25 cellular contexts compared by ENCODE assay signal in the genomic region with DNA sequence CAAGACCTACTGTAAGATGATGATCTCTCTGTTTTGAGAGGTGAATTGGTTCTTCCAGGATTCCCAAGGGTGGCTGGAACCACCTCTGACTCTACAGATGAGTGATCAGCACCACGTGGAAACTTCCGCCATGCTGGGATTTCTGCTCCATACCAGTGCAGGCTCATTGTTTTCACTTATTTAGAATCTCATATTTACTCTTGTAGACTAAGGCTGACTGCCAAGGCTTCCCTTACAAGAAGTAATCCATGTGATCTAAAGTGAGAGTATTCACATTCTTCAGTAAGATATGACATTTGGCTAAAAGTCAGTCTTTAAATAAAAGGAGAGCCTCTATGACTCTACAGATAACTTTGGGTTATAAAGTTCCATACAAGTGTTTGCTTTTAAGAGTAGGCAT.
DNase-seq lines count a peak whose midpoint lies in the region; ATAC-seq and TF ChIP-seq lines count a peak whose summit lies in the region.
"Had no signal": no experiment of that assay in that cellular context is flagged by ENCODE, and none has a peak within 500 bp of the region (broad histone marks: within the 10 kb centered on the region; RNA-seq: fewer than 3 reads in every experiment).

No MANE protein-coding gene starts in this region.

- peaks cover 7% of the 10 kb centered on the region for H3K4me1 Mint-ChIP-seq in nephron progenitor cell
- no peaks in the 10 kb centered on the region for H3K4me1 Mint-ChIP-seq in stimulated activated naive B cell treated with anti-CD40 and anti-IgM and Interleukin-4, amounts not matched to agents 10 μg/mL and 1 μg/mL and 100 μg/mL, for 72 hours

- DNase-seq in body of pancreas (peak in 3 of 4 donors; percentile 10 to 35 (median 34)), fibroblast of pulmonary artery (ENCODE audit: low read depth) (peak; percentile 11), nephron progenitor cell (no peak), thyroid gland (peak in 1 of 2 donors; percentile 13), mucosa of descending colon (no peak)
- no peak for DNase-seq in stimulated activated naive B cell treated with anti-CD40 and anti-IgM and Interleukin-4, amounts not matched to agents 10 μg/mL and 1 μg/mL and 100 μg/mL, for 72 hours
- DNase-seq in stimulated activated CD4-positive, alpha-beta T cell treated with anti-CD3 and anti-CD28 coated beads, Interleukin-2, amount 100 ng/mL, for 24 hours: no peak
- DNase-seq: AML-193; CD4-positive, alpha-beta T cell; DMS53; GM23248; H7; MV-4-11; NCI-H1105; NCI-H1436 treated with DMSO at 0.1 percent for 48 hours; NCI-H1930; NCI-H2107; NCI-H446 treated with DMSO at 0.1 percent for 48 hours; SHP77 had no signal

- no peaks in the 10 kb centered on the region for H3K27me3 ChIP-seq in body of pancreas
- H3K27me3 ChIP-seq in thyroid gland: no peaks in the 10 kb centered on the region
- H3K27me3 ChIP-seq: BLaER1 treated with 17β-estradiol and CSF1 and Interleukin-3, amounts not matched to agents 10 nM and 100 nM had no signal

- H3K9me3 ChIP-seq in body of pancreas (no peaks in the 10 kb centered on the region), thyroid gland (no peaks in the 10 kb centered on the region), mucosa of descending colon (no peaks in the 10 kb centered on the region)
- H3K9me3 ChIP-seq: A549; BLaER1 treated with 17β-estradiol and CSF1 and Interleukin-3, amounts not matched to agents 10 nM and 100 nM had no signal

- WGBS in body of pancreas, 2 donors: 33 to 42% methylated on average over 2 of the region's 2 CpGs
- WGBS in thyroid gland, 2 donors: 52 to 59% methylated on average over 2 of the region's 2 CpGs

- H3K4me1 ChIP-seq in body of pancreas (peaks cover 38% of the 10 kb centered on the region), thyroid gland (peaks cover 50 to 56% of the 10 kb centered on the region in 2 donors), mucosa of descending colon (ENCODE audit: low read depth) (no peaks in the 10 kb centered on the region)
- H3K4me1 ChIP-seq: A549 had no signal

- TF ChIP-seq POLR2A in body of pancreas (IDR thresholded peaks at IDR 0.05) (no peak), thyroid gland (IDR thresholded peaks at IDR 0.05) (no peak)

- H3K36me3 Mint-ChIP-seq in nephron progenitor cell (ENCODE audit: low read depth): no peaks in the 10 kb centered on the region
- H3K36me3 Mint-ChIP-seq in stimulated activated naive B cell treated with anti-CD40 and anti-IgM and Interleukin-4, amounts not matched to agents 10 μg/mL and 1 μg/mL and 100 μg/mL, for 72 hours: no peaks in the 10 kb centered on the region

- H3K27ac ChIP-seq in body of pancreas (peak overlapping the region in 2 of 4 donors; percentile 2 to 14), thyroid gland (peak overlapping the region in 2 of 3 donors; percentile 22 to 95)
- H3K27ac ChIP-seq: A549; BLaER1 treated with 17β-estradiol and CSF1 and Interleukin-3, amounts not matched to agents 10 nM and 100 nM; GM23248; RWPE1 had no signal

- TF ChIP-seq CTCF in body of pancreas (IDR thresholded peaks at IDR 0.05): no peak
- no peak for TF ChIP-seq CTCF in fibroblast of pulmonary artery (IDR thresholded peaks at IDR 0.05; ENCODE audit: low read length, missing control alignments)
- no peak for TF ChIP-seq CTCF in nephron progenitor cell (IDR thresholded peaks at IDR 0.05)
- TF ChIP-seq CTCF in thyroid gland (IDR thresholded peaks at IDR 0.05): no peak
- TF ChIP-seq CTCF in mucosa of descending colon (IDR thresholded peaks at IDR 0.05): no peak

- H3K36me3 ChIP-seq in body of pancreas (replicated peaks in 1 of 2; ENCODE audit: insufficient read depth in 1 of 2, low read depth in 2 of 2): no peaks in the 10 kb centered on the region
- no peaks in the 10 kb centered on the region for H3K36me3 ChIP-seq in thyroid gland
- H3K36me3 ChIP-seq in mucosa of descending colon (ENCODE audit: low read depth): no peaks in the 10 kb centered on the region
- H3K36me3 ChIP-seq: BLaER1 treated with 17β-estradiol and CSF1 and Interleukin-3, amounts not matched to agents 10 nM and 100 nM had no signal

- ATAC-seq in body of pancreas: no peak
- no peak for ATAC-seq in mucosa of descending colon
- no peak for ATAC-seq in stimulated activated naive B cell treated with anti-CD40 and anti-IgM and Interleukin-4, amounts not matched to agents 10 μg/mL and 1 μg/mL and 100 μg/mL, for 72 hours (replicated peaks)
- ATAC-seq: A549, HepG2, K562, Panc1 had no signal

- H3K4me3 ChIP-seq in body of pancreas: no peak overlapping the region
- no peak overlapping the region for H3K4me3 ChIP-seq in fibroblast of pulmonary artery (replicated peaks; ENCODE audit: low read depth, low read length)
- no peak overlapping the region for H3K4me3 ChIP-seq in thyroid gland (replicated peaks in 1 of 3)
- no peak overlapping the region for H3K4me3 ChIP-seq in mucosa of descending colon
- H3K4me3 ChIP-seq: A549; BLaER1 treated with 17β-estradiol and CSF1 and Interleukin-3, amounts not matched to agents 10 nM and 100 nM; GM23248; K562 had no signal

- peak overlapping the region; percentile 55 for H3K27ac Mint-ChIP-seq in nephron progenitor cell
- H3K27ac Mint-ChIP-seq in stimulated activated naive B cell treated with anti-CD40 and anti-IgM and Interleukin-4, amounts not matched to agents 10 μg/mL and 1 μg/mL and 100 μg/mL, for 72 hours: no peak overlapping the region
- H3K27ac Mint-ChIP-seq: CD4-positive, alpha-beta T cell had no signal

- no peak overlapping the region for H3K4me3 Mint-ChIP-seq in nephron progenitor cell
- H3K4me3 Mint-ChIP-seq in stimulated activated naive B cell treated with anti-CD40 and anti-IgM and Interleukin-4, amounts not matched to agents 10 μg/mL and 1 μg/mL and 100 μg/mL, for 72 hours: no peak overlapping the region
- H3K4me3 Mint-ChIP-seq: CD4-positive, alpha-beta T cell had no signal

- intact Hi-C loops in body of pancreas (cut with DNase I) (no loop called here), thyroid gland (cut with DNase I) (no loop called here), mucosa of descending colon (cut with DNase I, micrococcal nuclease) (no loop called here)

- no peaks in the 10 kb centered on the region for H3K9me3 Mint-ChIP-seq in nephron progenitor cell
- H3K9me3 Mint-ChIP-seq in stimulated activated naive B cell treated with anti-CD40 and anti-IgM and Interleukin-4, amounts not matched to agents 10 μg/mL and 1 μg/mL and 100 μg/mL, for 72 hours: no peaks in the 10 kb centered on the region

- H3K27me3 Mint-ChIP-seq in nephron progenitor cell (ENCODE audit: low read depth, poor library complexity): no peaks in the 10 kb centered on the region
- peaks cover 0 to 4% of the 10 kb centered on the region in 2 donors for H3K27me3 Mint-ChIP-seq in stimulated activated naive B cell treated with anti-CD40 and anti-IgM and Interleukin-4, amounts not matched to agents 10 μg/mL and 1 μg/mL and 100 μg/mL, for 72 hours
- H3K27me3 Mint-ChIP-seq: CD4-positive, alpha-beta T cell had no signal

Comparison
In these comparisons a context has a peak if more than half of its experiments do, and no peak if none do; other contexts are left out.
1. DNase-seq: peak in body of pancreas (3 of 4) and fibroblast of pulmonary artery (single experiment); none in nephron progenitor cell (single experiment), mucosa of descending colon (0 of 3), stimulated activated naive B cell treated with anti-CD40 and anti-IgM and Interleukin-4, amounts not matched to agents 10 μg/mL and 1 μg/mL and 100 μg/mL, for 72 hours (single experiment) and stimulated activated CD4-positive, alpha-beta T cell treated with anti-CD3 and anti-CD28 coated beads, Interleukin-2, amount 100 ng/mL, for 24 hours (0 of 2).